ENCODE assay signal across 10 cellular contexts in genomic region chr1:46333300-46334029, GRCh38. TPM values are rescaled to one million over a fixed set of nuclear protein-coding genes. Genes with fewer than 3 reads are reported as not detected.
DNase-seq lines count a peak whose midpoint lies in the region; ATAC-seq and TF ChIP-seq lines count a peak whose summit lies in the region.
"Had no signal": no experiment of that assay in that cellular context is flagged by ENCODE, and none has a peak within 500 bp of the region (broad histone marks: within the 10 kb centered on the region; RNA-seq: fewer than 3 reads in every experiment).

No MANE protein-coding gene starts in this region.

- no peak overlapping the region for H3K14ac ChIP-seq in H9 (ENCODE audit: insufficient read depth, low read length)

- peak; percentile 65 for TF ChIP-seq CTCF in H9 (conservative IDR thresholded peaks at IDR 0.05)

- no peaks in the 10 kb centered on the region for H3K79me2 ChIP-seq in H9 (ENCODE audit: insufficient read depth, low read length)

- H3K9ac ChIP-seq in H9 (ENCODE audit: extremely low read depth, insufficient read length, low read length) = no peak overlapping the region

- no peaks in the 10 kb centered on the region for H3K9me3 Mint-ChIP-seq in H9
- H3K9me3 Mint-ChIP-seq: dendritic cell treated with granulocyte-macrophage colony-stimulating factor and Interleukin-4, amounts not matched to agents 40 ng/mL and 50 ng/mL, for 4 days had no signal

- H3T11ph ChIP-seq in H9 (ENCODE audit: low read length) = no peak overlapping the region

- H3K79me1 ChIP-seq in H9 (ENCODE audit: insufficient read depth, low read depth, low read length, poor library complexity, severe bottlenecking) = no peaks in the 10 kb centered on the region

- H3K27ac Mint-ChIP-seq in H9 = peak overlapping the region in 1 of 3 experiments; percentile 22; a peak in 1 of 7 replicates
- H3K27ac Mint-ChIP-seq: dendritic cell treated with granulocyte-macrophage colony-stimulating factor and Interleukin-4, amounts not matched to agents 40 ng/mL and 50 ng/mL, for 4 days had no signal

- DNase-seq in NCI-H2171 treated with DMSO at 0.1 percent for 48 hours (lab: John Stamatoyannopoulos, UW) (peak; percentile 5), NCI-H2171 (lab: John Stamatoyannopoulos, UW) (no peak), H9 (peak; percentile 66), NAMALWA (ENCODE audit: low spot score) (peak; percentile 95), amniotic epithelial cell (ENCODE audit: low read depth) (peak; percentile 40), midbrain (lab: John Stamatoyannopoulos, UW) (peak; percentile 20), KG1 (lab: John Stamatoyannopoulos, UW) (no peak)

- H2AK5ac ChIP-seq in H9 (ENCODE audit: insufficient read length, low read length) = no peak overlapping the region

- H2BK20ac ChIP-seq in H9 (ENCODE audit: low read depth, low read length, poor library complexity, severe bottlenecking) = no peak overlapping the region

- H3K36me3 Mint-ChIP-seq in H9 (ENCODE audit: insufficient read depth in 1 of 3, low read depth in 3 of 3) = no peaks in the 10 kb centered on the region; a peak in 1 of 7 replicates

- H3K18ac ChIP-seq in H9 (ENCODE audit: insufficient read length, low read depth, low read length) = no peak overlapping the region

- H3K4me2 ChIP-seq in H9 (ENCODE audit: insufficient read depth, insufficient read length, low read length) = no peak overlapping the region

- no peak overlapping the region for H3K4ac ChIP-seq in H9 (ENCODE audit: low read depth, low read length)

- no peak overlapping the region for H4K8ac ChIP-seq in H9 (replicated peaks; ENCODE audit: insufficient read length, low read depth, low read length)

- H3K9me3 ChIP-seq in H9 (ENCODE audit: control insufficient read depth, low read depth, low read length) = no peaks in the 10 kb centered on the region
- H3K9me3 ChIP-seq: Caco-2 had no signal

- H2BK15ac ChIP-seq in H9 (ENCODE audit: low read depth, low read length) = no peak overlapping the region

- H3K56ac ChIP-seq in H9 (ENCODE audit: insufficient read length, low read depth, low read length) = no peak overlapping the region

- H2BK120ac ChIP-seq in H9 (ENCODE audit: low read depth, low read length, poor library complexity, severe bottlenecking) = no peak overlapping the region

- no peaks in the 10 kb centered on the region for H3K27me3 Mint-ChIP-seq in H9 (ENCODE audit: low read depth)
- H3K27me3 Mint-ChIP-seq: dendritic cell treated with granulocyte-macrophage colony-stimulating factor and Interleukin-4, amounts not matched to agents 40 ng/mL and 50 ng/mL, for 4 days had no signal

- H3K4me3 Mint-ChIP-seq in H9 = no peak overlapping the region; a peak in 1 of 5 replicates
- H3K4me3 Mint-ChIP-seq: dendritic cell treated with granulocyte-macrophage colony-stimulating factor and Interleukin-4, amounts not matched to agents 40 ng/mL and 50 ng/mL, for 4 days had no signal

- no peak overlapping the region for H4K91ac ChIP-seq in H9 (ENCODE audit: insufficient read length, low read depth, low read length)

- H3K27me3 ChIP-seq in H9 (ENCODE audit: insufficient read depth, low read length) = no peaks in the 10 kb centered on the region

- H2AFZ ChIP-seq in H9 (ENCODE audit: low read length) = no peak overlapping the region

- H3K4me1 ChIP-seq in H9 (ENCODE audit: insufficient read depth, low read length) = no peaks in the 10 kb centered on the region
- H3K4me1 ChIP-seq: Caco-2 had no signal

- H2BK12ac ChIP-seq in H9 (ENCODE audit: insufficient read length, low read depth, low read length) = no peak overlapping the region

- no CpG with 5 or more reads among the region's 9 CpGs for WGBS in H9 (ENCODE audit: extremely low coverage, insufficient read length, low lambda C conversion rate)

- no peak overlapping the region for H3K23ac ChIP-seq in H9 (ENCODE audit: insufficient read length, low read depth, low read length)

- ATAC-seq in HG03135 (IDR thresholded peaks at IDR 0.05; ENCODE audit: unreplicated experiment) = no peak

- H3K23me2 ChIP-seq in H9 (ENCODE audit: insufficient read length, low read depth, low read length, poor library complexity, severe bottlenecking) = no peaks in the 10 kb centered on the region

- peaks cover 33 to 34% of the 10 kb centered on the region in 2 experiments for H3K4me1 Mint-ChIP-seq in H9

- no peak overlapping the region for H3K27ac ChIP-seq in H9 (ENCODE audit: insufficient read length, low read depth, low read length)

- no peak overlapping the region for H4K5ac ChIP-seq in H9 (ENCODE audit: insufficient read length, low read depth, low read length)

- no peaks in the 10 kb centered on the region for H4K20me1 ChIP-seq in H9 (ENCODE audit: control insufficient read depth, insufficient read depth, insufficient read length)

- H2BK5ac ChIP-seq in H9 (ENCODE audit: insufficient read length, low read length) = no peak overlapping the region

RNA-seq across cellular contexts. Expression of gene NSUN4, which starts 7.1 kb away (rescaled TPM):
- total RNA-seq in H9 (2021) = 17.5 and 20.4 TPM in 2 replicates

RNA-seq across cellular contexts. Expression of gene UQCRH, which starts 30.0 kb away (rescaled TPM):
- 502 and 508 TPM in 2 replicates for total RNA-seq in H9 (2021)

RNA-seq across cellular contexts. Expression of gene LRRC41, which starts 30.0 kb away (rescaled TPM):
- 59.4 and 62.6 TPM in 2 replicates for total RNA-seq in H9 (2021)

Comparison
In these comparisons a context has a peak if more than half of its experiments do, and no peak if none do; other contexts are left out.
1. DNase-seq: peak in NCI-H2171 treated with DMSO at 0.1 percent for 48 hours (single experiment), H9 (single experiment), NAMALWA (single experiment), amniotic epithelial cell (single experiment) and midbrain (single experiment); none in NCI-H2171 (single experiment) and KG1 (single experiment).